ENCODE assay signal across 20 cellular contexts in the genomic region with DNA sequence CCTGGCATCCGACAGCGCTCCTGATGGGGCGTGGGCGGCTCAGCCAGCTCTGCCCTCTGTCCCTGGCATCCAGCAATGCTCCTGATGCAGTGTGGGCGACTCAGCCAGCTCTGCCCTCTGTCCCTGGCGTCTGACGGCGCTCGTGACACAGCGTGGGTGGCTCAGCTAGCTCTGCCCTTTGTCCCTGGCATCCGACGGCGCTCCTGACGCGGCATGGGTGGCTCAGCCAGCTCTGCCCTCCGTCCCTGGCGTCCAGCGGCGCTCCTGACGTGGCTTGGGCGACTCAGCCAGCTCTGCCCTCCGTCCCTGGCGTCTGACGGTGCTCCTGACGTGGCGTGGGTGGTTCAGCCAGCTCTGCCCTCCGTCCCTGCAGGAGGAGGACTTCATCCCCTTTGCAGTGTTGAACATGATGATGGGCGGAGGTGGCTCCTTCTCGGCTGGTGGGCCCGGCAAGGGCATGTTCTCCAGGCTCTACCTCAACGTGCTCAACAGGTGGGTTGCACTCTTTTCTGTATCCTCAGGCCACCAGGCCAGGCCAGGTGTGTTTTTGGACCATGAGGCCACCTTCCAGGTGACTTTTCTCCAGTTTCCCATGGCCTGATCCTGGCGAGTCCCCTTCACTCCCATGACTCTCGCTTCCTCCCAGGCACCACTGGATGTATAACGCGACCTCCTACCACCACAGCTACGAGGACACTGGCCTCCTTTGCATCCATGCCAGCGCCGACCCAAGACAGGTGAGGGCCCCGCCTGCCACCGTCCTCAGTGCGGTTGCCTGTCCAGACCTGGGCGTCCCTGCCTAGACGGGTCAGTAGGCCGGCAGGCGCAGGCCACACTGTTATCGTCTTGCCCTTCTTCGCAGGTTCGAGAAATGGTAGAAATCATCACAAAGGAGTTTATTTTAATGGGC.
"Had no signal": no experiment of that assay in that cellular context is flagged by ENCODE, and none has a peak within 500 bp of the region (broad histone marks: within the 10 kb centered on the region; RNA-seq: fewer than 3 reads in every experiment).

No MANE protein-coding gene starts in this region.

- H3K9me3 ChIP-seq: suprapubic skin, upper lobe of left lung had no signal

- H3K27me3 ChIP-seq: dorsolateral prefrontal cortex, foreskin keratinocyte, suprapubic skin, upper lobe of left lung had no signal

- H3K4me1 ChIP-seq: foreskin keratinocyte, suprapubic skin, upper lobe of left lung had no signal

- DNase-seq: activated CD4-positive, alpha-beta T cell treated with anti-CD3 and anti-CD28 coated beads for 1 hour; activated CD4-positive, alpha-beta T cell treated with anti-CD3 and anti-CD28 coated beads, Interleukin-2, amount 50 U/mL, for 48 hours; caudate nucleus; dorsolateral prefrontal cortex; endodermal cell; foreskin keratinocyte; glutamatergic neuron; hypothalamus; islet precursor cell; left colon; nucleus accumbens; stimulated activated CD4-positive, alpha-beta T cell treated with anti-CD3 and anti-CD28 coated beads, Interleukin-2, amount 100 ng/mL, for 24 hours; stimulated activated naive CD8-positive, alpha-beta T cell treated with anti-CD3 and anti-CD28 coated beads, Interleukin-15, Interleukin-2, amounts not matched to agents 100 U/mL and 50 U/mL, for 24 hours; WERI-Rb-1 had no signal

- H3K4me3 ChIP-seq: dorsolateral prefrontal cortex, lung, suprapubic skin, upper lobe of left lung had no signal

- H3K4me1 Mint-ChIP-seq: brain, endodermal cell had no signal

- ATAC-seq: foreskin keratinocyte; left colon; natural killer cell treated with Interleukin-12 subunit alpha and Interleukin-12 subunit beta and Interleukin-15 and Interleukin-18, amount 100 ng/mL, for 72 hours; stimulated activated naive CD8-positive, alpha-beta T cell treated with anti-CD3 and anti-CD28 coated beads, Interleukin-15, Interleukin-2, amounts not matched to agents 100 U/mL and 50 U/mL, for 24 hours had no signal

- H3K27me3 Mint-ChIP-seq: brain; natural killer cell treated with Interleukin-12 subunit alpha and Interleukin-12 subunit beta and Interleukin-15 and Interleukin-18, amount 100 ng/mL, for 72 hours had no signal

- H3K27ac ChIP-seq: dorsolateral prefrontal cortex, foreskin keratinocyte, suprapubic skin, upper lobe of left lung, WERI-Rb-1 had no signal

- H3K9me3 Mint-ChIP-seq: brain; endodermal cell; natural killer cell treated with Interleukin-12 subunit alpha and Interleukin-12 subunit beta and Interleukin-15 and Interleukin-18, amount 100 ng/mL, for 72 hours; T-helper 1 cell treated with Interleukin-12 subunit alpha and Interleukin-12 subunit beta and Interleukin-4 antibody, amounts not matched to agents 30 μg/mL and 1 μg/mL, for 36 hours had no signal

- H3K27ac Mint-ChIP-seq: brain; endodermal cell; natural killer cell treated with Interleukin-12 subunit alpha and Interleukin-12 subunit beta and Interleukin-15 and Interleukin-18, amount 100 ng/mL, for 72 hours; T-helper 1 cell treated with Interleukin-12 subunit alpha and Interleukin-12 subunit beta and Interleukin-4 antibody, amounts not matched to agents 30 μg/mL and 1 μg/mL, for 36 hours had no signal

- H3K4me3 Mint-ChIP-seq: brain; endodermal cell; natural killer cell treated with Interleukin-12 subunit alpha and Interleukin-12 subunit beta and Interleukin-15 and Interleukin-18, amount 100 ng/mL, for 72 hours; T-helper 1 cell treated with Interleukin-12 subunit alpha and Interleukin-12 subunit beta and Interleukin-4 antibody, amounts not matched to agents 30 μg/mL and 1 μg/mL, for 36 hours had no signal
